ENCODE assay signal across 15 cellular contexts in the genomic region with DNA sequence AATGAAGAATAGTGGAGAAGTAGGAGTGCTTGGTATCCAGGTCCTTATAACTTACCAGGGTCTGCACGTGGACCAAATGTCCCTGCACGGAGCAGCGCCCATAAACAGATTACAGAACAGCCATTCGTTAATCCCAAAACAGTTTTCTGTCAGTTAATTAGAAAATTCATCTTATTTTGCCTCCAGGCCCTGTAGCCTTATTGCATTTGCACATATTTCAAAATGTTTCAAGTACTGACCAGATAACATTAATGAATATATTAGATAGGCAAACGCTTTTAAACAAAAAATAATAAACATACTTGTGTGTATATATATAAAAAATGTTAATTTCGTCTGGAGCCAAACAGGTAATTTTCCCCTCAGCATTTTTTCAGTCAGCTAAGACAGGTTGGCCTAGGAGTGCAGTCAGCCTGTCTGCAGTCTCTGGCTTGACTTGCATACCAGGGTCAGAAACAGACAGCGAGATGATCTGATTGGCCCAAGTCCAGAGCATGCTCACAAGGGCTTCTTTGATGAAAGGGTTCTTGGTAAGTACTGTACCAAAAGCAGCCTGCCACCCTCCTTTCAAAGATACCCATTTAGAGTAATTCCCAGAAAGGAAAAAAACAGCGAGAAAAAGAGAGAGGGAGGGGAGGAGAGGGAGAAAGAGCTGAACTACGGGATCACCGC.
DNase-seq lines count a peak whose midpoint lies in the region; ATAC-seq, FAIRE-seq and TF ChIP-seq lines count a peak whose summit lies in the region.
"Had no signal": no experiment of that assay in that cellular context is flagged by ENCODE, and none has a peak within 500 bp of the region (broad histone marks: within the 10 kb centered on the region; RNA-seq: fewer than 3 reads in every experiment).

No MANE protein-coding gene starts in this region.

- intact Hi-C loops in K562 (cut with micrococcal nuclease): no loop called here

- 57% methylated on average over 9 of the region's 10 CpGs for WGBS in K562 (ENCODE audit: insufficient coverage, low coverage, missing lambda C conversion rate)
- 49 to 74% (median 64%) methylated on average over 10 of the region's 10 CpGs for WGBS in small intestine, 3 donors

- H2AFZ ChIP-seq in K562 (ENCODE audit: low read depth, low read length) (no peak overlapping the region), keratinocyte (ENCODE audit: control insufficient read depth, low read length) (peak overlapping the region; percentile 38)

- H3K36me3 ChIP-seq in K562 (ENCODE audit: control insufficient read depth, insufficient read depth, low read length) (no peaks in the 10 kb centered on the region), keratinocyte (ENCODE audit: control insufficient read depth in 2 of 2, extremely low read depth in 1 of 2, insufficient read depth in 2 of 2, low read length in 2 of 2) (no peaks in the 10 kb centered on the region), small intestine (ENCODE audit: control insufficient read depth in 2 of 2, insufficient read depth in 2 of 2, low read length in 2 of 2) (no peaks in the 10 kb centered on the region)

- H3K9me3 ChIP-seq in K562 (replicated peaks; ENCODE audit: control insufficient read depth, insufficient read depth, low read depth, low read length) (no peaks in the 10 kb centered on the region), keratinocyte (ENCODE audit: control insufficient read depth, low read depth, low read length) (no peaks in the 10 kb centered on the region), small intestine (ENCODE audit: control insufficient read depth, low read depth) (no peaks in the 10 kb centered on the region)

- peak; percentile 1 for DNase-seq in NCI-H1105 treated with DMSO at 0.1 percent for 48 hours (lab: John Stamatoyannopoulos, UW)
- no peak for DNase-seq in NCI-H1105 (lab: John Stamatoyannopoulos, UW)
- peak in 2 of 4 experiments; percentile 16 to 27 for DNase-seq in K562 (ENCODE audit: extremely low read depth in 1 of 4, low spot score in 3 of 4)
- DNase-seq in keratinocyte (ENCODE audit: low read depth, low spot score): no peak
- DNase-seq in small intestine: peak; percentile 44
- DNase-seq in osteocyte (ENCODE audit: extremely low spot score, unreplicated experiment): no peak
- DNase-seq in NCI-H510A (lab: John Stamatoyannopoulos, UW): no peak
- DNase-seq: activated naive CD4-positive, alpha-beta T cell treated with anti-CD3 and anti-CD28 coated beads, Interleukin-2, amount 50 U/mL, for 16 hours; DND-41; NCI-H345; OCI-M1 had no signal

- H3K27me3 ChIP-seq in K562 (ENCODE audit: control insufficient read depth in 2 of 2, insufficient read depth in 2 of 2, low read length in 2 of 2) (no peaks in the 10 kb centered on the region), keratinocyte (ENCODE audit: control insufficient read depth, extremely low read depth, insufficient read depth, low read length) (no peaks in the 10 kb centered on the region), small intestine (ENCODE audit: control insufficient read depth in 2 of 2, insufficient read depth in 2 of 2, low read length in 2 of 2) (no peaks in the 10 kb centered on the region)

- in situ Hi-C loops in K562 (cut with MboI): no loop called here

- H3K9me1 ChIP-seq in K562 (ENCODE audit: control insufficient read depth, insufficient read depth, low read length): no peaks in the 10 kb centered on the region
- no peaks in the 10 kb centered on the region for H3K9me1 ChIP-seq in keratinocyte (ENCODE audit: control insufficient read depth, extremely low read depth, insufficient read depth, low read length)

- TF ChIP-seq CTCF in K562 (IDR thresholded peaks at IDR 0.05 in 2 of 3, conservative IDR thresholded peaks at IDR 0.05 in 1 of 3; ENCODE audit: insufficient read depth in 2 of 3, low read depth in 1 of 3, low read length in 3 of 3) (no peak), keratinocyte (optimal IDR thresholded peaks at IDR 0.05 in 1 of 3, IDR thresholded peaks at IDR 0.05 in 1 of 3, conservative IDR thresholded peaks at IDR 0.05 in 1 of 3; ENCODE audit: extremely low read depth in 1 of 3, insufficient read depth in 2 of 3, low read length in 3 of 3) (no peak), osteocyte (IDR thresholded peaks at IDR 0.05) (no peak)

- CTCF ChIA-PET in K562 (lab: Yijun Ruan, JAX; ENCODE audit: low intra/inter-chr PET ratio): no interaction called here

- peaks cover 18% of the 10 kb centered on the region for H3K4me1 Mint-ChIP-seq in osteocyte (ENCODE audit: unreplicated experiment)

- dilution Hi-C loops in keratinocyte (cut with MboI; ENCODE audit: extremely low pct_ligation_motif_present, low sequenced_read_pairs): no loop called here

- BruUV-seq in K562 (replicated peaks; lab: Mats Ljungman, UMichigan): no TSS peak

- H3K4me2 ChIP-seq in K562 (ENCODE audit: insufficient read depth, low read length): no peak overlapping the region
- peak overlapping the region; percentile 55 for H3K4me2 ChIP-seq in keratinocyte (ENCODE audit: control insufficient read depth, extremely low read depth, insufficient read depth, low read depth, low read length)

- POLR2A ChIA-PET in K562 (lab: Yijun Ruan, JAX): no interaction called here

- H4K20me1 ChIP-seq in K562 (replicated peaks; ENCODE audit: control insufficient read depth, insufficient read depth, low read length) (no peaks in the 10 kb centered on the region), keratinocyte (ENCODE audit: control insufficient read depth, extremely low read depth, insufficient read depth, low read length) (no peaks in the 10 kb centered on the region)

- H3K4me1 ChIP-seq in K562 (replicated peaks in 1 of 2; ENCODE audit: control insufficient read depth in 2 of 2, insufficient read depth in 2 of 2, low read length in 2 of 2) (peaks cover 0 to 3% of the 10 kb centered on the region in 2 experiments; a peak in 3 of 5 replicates), keratinocyte (ENCODE audit: control insufficient read depth, extremely low read depth, insufficient read depth, low read length) (peaks cover 8% of the 10 kb centered on the region), small intestine (ENCODE audit: control insufficient read depth in 2 of 2, insufficient read depth in 1 of 2, low read depth in 1 of 2, low read length in 1 of 2) (peaks cover 4 to 7% of the 10 kb centered on the region in 2 donors)

- H3K9me3 Mint-ChIP-seq in osteocyte (ENCODE audit: unreplicated experiment): no peaks in the 10 kb centered on the region

- peaks cover 6% of the 10 kb centered on the region for H3K36me3 Mint-ChIP-seq in osteocyte (ENCODE audit: unreplicated experiment)

- H3K4me3 ChIP-seq in K562 (no peak overlapping the region), keratinocyte (ENCODE audit: control insufficient read depth in 2 of 3, extremely low read depth in 1 of 3, insufficient read depth in 2 of 3, low read depth in 1 of 3, low read length in 3 of 3) (no peak overlapping the region), small intestine (ENCODE audit: low read depth in 1 of 2, low read length in 2 of 2) (no peak overlapping the region)

- H3K27ac Mint-ChIP-seq in osteocyte (ENCODE audit: unreplicated experiment): no peak overlapping the region

- H3K79me2 ChIP-seq in K562 (ENCODE audit: control insufficient read depth, insufficient read depth, low read length) (no peaks in the 10 kb centered on the region), keratinocyte (ENCODE audit: control insufficient read depth, insufficient read depth, low read length) (no peaks in the 10 kb centered on the region)

- peaks cover 2% of the 10 kb centered on the region for H3K27me3 Mint-ChIP-seq in osteocyte (ENCODE audit: unreplicated experiment)

- no peak for TF ChIP-seq POLR2A in K562 (conservative IDR thresholded peaks at IDR 0.05)

- ATAC-seq in K562: peak; percentile 74
- ATAC-seq in GM18861 (IDR thresholded peaks at IDR 0.05; ENCODE audit: unreplicated experiment): no peak

- TF ChIP-seq EP300 in K562 (IDR thresholded peaks at IDR 0.05; ENCODE audit: low read length): no peak

- no peak for FAIRE-seq in K562 (lab: Jason Lieb, UNC)
- no peak for FAIRE-seq in keratinocyte (lab: Jason Lieb, UNC)
- no peak for FAIRE-seq in small intestine (lab: Jason Lieb, UNC)
- FAIRE-seq: H54 had no signal

- no peak overlapping the region for H3K27ac ChIP-seq in K562 (ENCODE audit: extremely low read depth, low read depth, low read length)
- H3K27ac ChIP-seq in keratinocyte (ENCODE audit: control insufficient read depth, insufficient read depth, low read length): no peak overlapping the region
- H3K27ac ChIP-seq in small intestine (ENCODE audit: low read depth in 1 of 2, low read length in 1 of 2): no peak overlapping the region
- H3K27ac ChIP-seq: 22Rv1, C4-2B had no signal

- TF ChIP-seq RAD21 in K562 (CRISPR knock-in tag; conservative IDR thresholded peaks at IDR 0.05 in 1 of 2, IDR thresholded peaks at IDR 0.05 in 1 of 2): no peak

- no peak overlapping the region for H3K4me3 Mint-ChIP-seq in osteocyte (ENCODE audit: unreplicated experiment)

- no peak overlapping the region for H3K9ac ChIP-seq in K562 (ENCODE audit: insufficient read depth in 1 of 2, low read depth in 2 of 2, low read length in 2 of 2)
- H3K9ac ChIP-seq in keratinocyte (ENCODE audit: control insufficient read depth, extremely low read depth, insufficient read depth, low read length): no peak overlapping the region

TF ChIP-seq in K562, 482 proteins besides CTCF, POLR2A, EP300 and RAD21 (continues in another document):
- TF ChIP-seq, protein P1, sequence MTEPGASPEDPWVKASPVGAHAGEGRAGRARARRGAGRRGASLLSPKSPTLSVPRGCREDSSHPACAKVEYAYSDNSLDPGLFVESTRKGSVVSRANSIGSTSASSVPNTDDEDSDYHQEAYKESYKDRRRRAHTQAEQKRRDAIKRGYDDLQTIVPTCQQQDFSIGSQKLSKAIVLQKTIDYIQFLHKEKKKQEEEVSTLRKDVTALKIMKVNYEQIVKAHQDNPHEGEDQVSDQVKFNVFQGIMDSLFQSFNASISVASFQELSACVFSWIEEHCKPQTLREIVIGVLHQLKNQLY (CRISPR knock-in tag; conservative IDR thresholded peaks at IDR 0.05): no peak
- no peak for TF ChIP-seq SPI1 (IDR thresholded peaks at IDR 0.05; ENCODE audit: borderline replicate concordance, low read depth, low read length)
- no peak for TF ChIP-seq SUPT5H (IDR thresholded peaks at IDR 0.05)
- no peak for TF ChIP-seq CC2D1A (IDR thresholded peaks at IDR 0.05)
- no peak for TF ChIP-seq PYGO2 (tag; IDR thresholded peaks at IDR 0.05)
- TF ChIP-seq CBX3 (IDR thresholded peaks at IDR 0.05; ENCODE audit: borderline replicate concordance in 1 of 2, low read length in 2 of 2): no peak
- TF ChIP-seq STAT5B (CRISPR knock-in tag; IDR thresholded peaks at IDR 0.05): no peak
- no peak for TF ChIP-seq CHD2 (IDR thresholded peaks at IDR 0.05; ENCODE audit: low read depth, low read length)
- peak; percentile 64 for TF ChIP-seq NFIC (IDR thresholded peaks at IDR 0.05)
- no peak for TF ChIP-seq NCOA1 (IDR thresholded peaks at IDR 0.05; ENCODE audit: low read depth)
- no peak for TF ChIP-seq KLF13 (tag; IDR thresholded peaks at IDR 0.05; ENCODE audit: borderline replicate concordance, low read depth)
- no peak for TF ChIP-seq SAP30 (IDR thresholded peaks at IDR 0.05; ENCODE audit: borderline replicate concordance, insufficient read depth, low read depth, low read length, poor library complexity, severe bottlenecking)
- no peak for TF ChIP-seq ZBTB1 (CRISPR knock-in tag; IDR thresholded peaks at IDR 0.05; ENCODE audit: borderline replicate concordance, low read depth)

Comparison
In these comparisons a context has a peak if more than half of its experiments do, and no peak if none do; other contexts are left out.
1. DNase-seq: peak in NCI-H1105 treated with DMSO at 0.1 percent for 48 hours (single experiment) and small intestine (single experiment); none in NCI-H1105 (single experiment), keratinocyte (single experiment), osteocyte (single experiment) and NCI-H510A (single experiment).